15 cellular contexts compared by ENCODE assay signal in the genomic region with DNA sequence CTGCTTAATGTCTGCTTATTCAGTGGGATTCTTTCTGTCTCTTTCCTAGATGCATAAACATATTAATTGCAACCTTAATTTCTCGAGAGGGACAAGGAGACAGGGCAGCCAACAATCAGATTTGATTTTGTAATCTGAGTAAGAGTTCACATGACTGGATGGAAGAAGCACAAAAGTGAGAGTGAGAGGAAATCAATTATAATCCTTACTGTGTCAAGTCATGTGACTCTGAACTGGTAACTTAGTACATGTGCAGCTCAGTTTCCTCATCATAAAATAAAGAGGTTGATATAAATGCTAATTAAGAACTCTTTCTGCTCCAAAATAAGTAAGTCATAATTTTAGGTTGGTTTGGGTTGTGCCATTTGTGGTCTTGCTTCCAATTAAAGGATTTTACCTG.
A peak's percentile ranks its signal among the peaks of the same experiment; 100 is the strongest.
DNase-seq lines count a peak whose midpoint lies in the region; ATAC-seq and TF ChIP-seq lines count a peak whose summit lies in the region.
"Had no signal": no experiment of that assay in that cellular context is flagged by ENCODE, and none has a peak within 500 bp of the region (broad histone marks: within the 10 kb centered on the region; RNA-seq: fewer than 3 reads in every experiment).

No MANE protein-coding gene starts in this region.

- H2AFZ ChIP-seq in PC-9 = peak overlapping the region; percentile 41; the same call in 1 of the 2 replicates

- no peak for ATAC-seq in left lobe of liver
- ATAC-seq: CD8-positive, alpha-beta T cell; HepG2 had no signal

- no peaks in the 10 kb centered on the region for H3K79me2 ChIP-seq in PC-9 (ENCODE audit: low read depth)

- no peak overlapping the region for H3K4me3 ChIP-seq in PC-9
- H3K4me3 ChIP-seq: BLaER1 treated with 17β-estradiol and CSF1 and Interleukin-3, amounts not matched to agents 10 nM and 100 nM had no signal

- H3F3A ChIP-seq in PC-9 (ENCODE audit: insufficient read depth, low read depth) = no peaks in the 10 kb centered on the region

- DNase-seq in NCI-H82 (lab: John Stamatoyannopoulos, UW) = peak; percentile 17
- DNase-seq in NCI-H82 treated with DMSO at 0.1 percent for 48 hours (lab: John Stamatoyannopoulos, UW; ENCODE audit: unreplicated experiment) = no peak
- no peak for DNase-seq in PC-9
- DNase-seq in foreskin melanocyte = peak; percentile 10
- DNase-seq in left lobe of liver (ENCODE audit: low spot score) = no peak
- no peak for DNase-seq in NCI-H2171 (lab: John Stamatoyannopoulos, UW)
- no peak for DNase-seq in NCI-H2081 (lab: John Stamatoyannopoulos, UW)
- DNase-seq: 8988T; Calu3; CD8-positive, alpha-beta T cell; DMS79 treated with DMSO at 0.1 percent for 48 hours; GF-D8; H9 had no signal

- CTCF ChIA-PET in PC-9 (lab: Charles Lee) = no interaction called here

- no peaks in the 10 kb centered on the region for H3K36me3 ChIP-seq in PC-9 (ENCODE audit: low read depth)
- H3K36me3 ChIP-seq: BLaER1 treated with 17β-estradiol and CSF1 and Interleukin-3, amounts not matched to agents 10 nM and 100 nM had no signal

- POLR2A ChIA-PET in PC-9 (lab: Charles Lee; ENCODE audit: unreplicated experiment) = no interaction called here

- no peak for TF ChIP-seq CTCF in PC-9 (conservative IDR thresholded peaks at IDR 0.05)

- intact Hi-C loops in PC-9 (cut with micrococcal nuclease; ENCODE audit: unreplicated experiment) = no loop called here

- H4K20me1 ChIP-seq in PC-9 (ENCODE audit: insufficient read depth) = no peaks in the 10 kb centered on the region; the same call in 1 of the 2 replicates
- H4K20me1 ChIP-seq: BLaER1 treated with 17β-estradiol and CSF1 and Interleukin-3, amounts not matched to agents 10 nM and 100 nM had no signal

- BruUV-seq in PC-9 (replicated peaks; lab: Mats Ljungman, UMichigan) = no TSS peak

- no peaks in the 10 kb centered on the region for H3K9me2 ChIP-seq in PC-9 (ENCODE audit: insufficient read depth)

- H3K4me1 ChIP-seq in PC-9 (replicated peaks; ENCODE audit: insufficient read depth) = no peaks in the 10 kb centered on the region
- H3K4me1 ChIP-seq: BLaER1 treated with 17β-estradiol and CSF1 and Interleukin-3, amounts not matched to agents 10 nM and 100 nM had no signal

- no peaks in the 10 kb centered on the region for H3K27me3 ChIP-seq in PC-9 (ENCODE audit: insufficient read depth, low read depth)
- H3K27me3 ChIP-seq: BLaER1 treated with 17β-estradiol and CSF1 and Interleukin-3, amounts not matched to agents 10 nM and 100 nM had no signal

- H3K9me3 ChIP-seq in PC-9 (ENCODE audit: insufficient read depth, low read depth) = no peaks in the 10 kb centered on the region

- H3K27ac ChIP-seq in PC-9 = no peak overlapping the region
- H3K27ac ChIP-seq: BLaER1 treated with 17β-estradiol and CSF1 and Interleukin-3, amounts not matched to agents 10 nM and 100 nM had no signal

- no peak overlapping the region for H3K4me2 ChIP-seq in PC-9
- H3K4me2 ChIP-seq: BLaER1 treated with 17β-estradiol and CSF1 and Interleukin-3, amounts not matched to agents 10 nM and 100 nM had no signal

Comparison
In these comparisons a context has a peak if more than half of its experiments do, and no peak if none do; other contexts are left out.
1. DNase-seq: peak in NCI-H82 (single experiment) and foreskin melanocyte (single experiment); none in NCI-H82 treated with DMSO at 0.1 percent for 48 hours (single experiment), PC-9 (0 of 2), left lobe of liver (single experiment), NCI-H2171 (single experiment) and NCI-H2081 (0 of 2).